Comparison of ENCODE assay signal across 8 cellular contexts in genomic region chrX:94058728-94059382, GRCh38.
A peak's percentile ranks its signal among the peaks of the same experiment; 100 is the strongest.
DNase-seq lines count a peak whose midpoint lies in the region; ATAC-seq, FAIRE-seq and TF ChIP-seq lines count a peak whose summit lies in the region.

No MANE protein-coding gene starts in this region.

- TF ChIP-seq CTCF in Caco-2 (IDR thresholded peaks at IDR 0.05; ENCODE audit: insufficient read depth in 1 of 2, low read depth in 1 of 2, low read length in 1 of 2, severe bottlenecking in 1 of 2, unreplicated experiment in 1 of 2) (peak; percentile 49 to 59), HFFc6 (IDR thresholded peaks at IDR 0.05) (peak; percentile 54; the same call in 1 of the 2 replicates), VCaP (conservative IDR thresholded peaks at IDR 0.05) (peak; percentile 79), keratinocyte (optimal IDR thresholded peaks at IDR 0.05 in 1 of 3, IDR thresholded peaks at IDR 0.05 in 1 of 3, conservative IDR thresholded peaks at IDR 0.05 in 1 of 3; ENCODE audit: extremely low read depth in 1 of 3, insufficient read depth in 2 of 3, low read length in 3 of 3) (peak; percentile 43 to 60 (median 55))

- H3K4me1 Mint-ChIP-seq in Caco-2 (ENCODE audit: low read depth, unreplicated experiment): no peaks in the 10 kb centered on the region
- no peaks in the 10 kb centered on the region for H3K4me1 Mint-ChIP-seq in HFFc6 (ENCODE audit: low read depth)

- no peaks in the 10 kb centered on the region for H3K27me3 Mint-ChIP-seq in Caco-2 (ENCODE audit: insufficient read depth, unreplicated experiment)
- H3K27me3 Mint-ChIP-seq in HFFc6 (ENCODE audit: insufficient read depth): peaks cover 2% of the 10 kb centered on the region; the same call in 1 of the 2 replicates

- no peak for ATAC-seq in HG02798 (IDR thresholded peaks at IDR 0.05; ENCODE audit: poor library complexity, unreplicated experiment)
- ATAC-seq in GM19395 (IDR thresholded peaks at IDR 0.05; ENCODE audit: unreplicated experiment): no peak
- no peak for ATAC-seq in HG03432 (IDR thresholded peaks at IDR 0.05; ENCODE audit: unreplicated experiment)

- H2AFZ ChIP-seq in keratinocyte (ENCODE audit: control insufficient read depth, low read length): no peak overlapping the region

- H3K4me2 ChIP-seq in keratinocyte (ENCODE audit: control insufficient read depth, extremely low read depth, insufficient read depth, low read depth, low read length): no peak overlapping the region

- no peak for FAIRE-seq in keratinocyte (lab: Jason Lieb, UNC)

- H4K20me1 ChIP-seq in keratinocyte (ENCODE audit: control insufficient read depth, extremely low read depth, insufficient read depth, low read length): no peaks in the 10 kb centered on the region

- H3K4me3 ChIP-seq in Caco-2 (ENCODE audit: low read depth, low read length) (no peak overlapping the region), keratinocyte (ENCODE audit: control insufficient read depth in 2 of 3, extremely low read depth in 1 of 3, insufficient read depth in 2 of 3, low read depth in 1 of 3, low read length in 3 of 3) (no peak overlapping the region)

- H3K9me3 ChIP-seq in Caco-2: no peaks in the 10 kb centered on the region
- H3K9me3 ChIP-seq in keratinocyte (ENCODE audit: control insufficient read depth, low read depth, low read length): no peaks in the 10 kb centered on the region

- H3K36me3 ChIP-seq in Caco-2 (ENCODE audit: control insufficient read depth, insufficient read depth, low read length) (no peaks in the 10 kb centered on the region), keratinocyte (ENCODE audit: control insufficient read depth in 2 of 2, extremely low read depth in 1 of 2, insufficient read depth in 2 of 2, low read length in 2 of 2) (no peaks in the 10 kb centered on the region)

- H3K9ac ChIP-seq in keratinocyte (ENCODE audit: control insufficient read depth, extremely low read depth, insufficient read depth, low read length): no peak overlapping the region

- peak overlapping the region; percentile 90 for H3K27ac ChIP-seq in VCaP
- no peak overlapping the region for H3K27ac ChIP-seq in keratinocyte (ENCODE audit: control insufficient read depth, insufficient read depth, low read length)

- H3K4me3 Mint-ChIP-seq in Caco-2 (ENCODE audit: unreplicated experiment) (no peak overlapping the region), HFFc6 (no peak overlapping the region)

- H3K27me3 ChIP-seq in Caco-2 (replicated peaks; ENCODE audit: control insufficient read depth, insufficient read depth, low read length): no peaks in the 10 kb centered on the region
- H3K27me3 ChIP-seq in keratinocyte (ENCODE audit: control insufficient read depth, extremely low read depth, insufficient read depth, low read length): no peaks in the 10 kb centered on the region

- H3K79me2 ChIP-seq in keratinocyte (ENCODE audit: control insufficient read depth, insufficient read depth, low read length): no peaks in the 10 kb centered on the region

- H3K27ac Mint-ChIP-seq in Caco-2 (ENCODE audit: unreplicated experiment) (no peak overlapping the region), HFFc6 (no peak overlapping the region)

- intact Hi-C loops in Caco-2 (cut with micrococcal nuclease; ENCODE audit: unreplicated experiment): loop anchor here (1.0 to 5.0 kb wide), 2 partner anchors 185 to 603 kb away; no protein-coding TSS in a partner anchor

- no TSS peak for BruUV-seq in Caco-2 (replicated peaks; lab: Mats Ljungman, UMichigan)

- dilution Hi-C loops in keratinocyte (cut with MboI; ENCODE audit: extremely low pct_ligation_motif_present, low sequenced_read_pairs): no loop called here

- H3K4me1 ChIP-seq in Caco-2: no peaks in the 10 kb centered on the region
- H3K4me1 ChIP-seq in keratinocyte (ENCODE audit: control insufficient read depth, extremely low read depth, insufficient read depth, low read length): no peaks in the 10 kb centered on the region

- CTCF ChIA-PET in Caco-2 (lab: Charles Lee): no interaction called here

- no peaks in the 10 kb centered on the region for H3K9me3 Mint-ChIP-seq in Caco-2 (ENCODE audit: unreplicated experiment)
- peaks cover 13% of the 10 kb centered on the region; the same call in 1 of the 2 replicates for H3K9me3 Mint-ChIP-seq in HFFc6

- POLR2A ChIA-PET in Caco-2 (lab: Charles Lee): no interaction called here

- no peaks in the 10 kb centered on the region for H3K9me1 ChIP-seq in keratinocyte (ENCODE audit: control insufficient read depth, extremely low read depth, insufficient read depth, low read length)

- no peaks in the 10 kb centered on the region for H3K36me3 Mint-ChIP-seq in Caco-2 (ENCODE audit: insufficient read depth, unreplicated experiment)
- no peaks in the 10 kb centered on the region; the same call in 1 of the 2 replicates for H3K36me3 Mint-ChIP-seq in HFFc6 (ENCODE audit: low read depth)

- DNase-seq in Caco-2: peak in 1 of 2 experiments; percentile 11
- DNase-seq in HFFc6: no peak
- no peak for DNase-seq in keratinocyte (ENCODE audit: low read depth, low spot score)
- DNase-seq in activated CD8-positive, alpha-beta memory T cell treated with anti-CD3 and anti-CD28 coated beads, Interleukin-2, amount 50 U/mL, for 48 hours: no peak
